In genomic region chr5:173746050-173746449, GRCh38 we compare ENCODE assay signal across 2 cellular contexts.
A peak's percentile ranks its signal among the peaks of the same experiment; 100 is the strongest.
TF ChIP-seq lines count a peak whose summit lies in the region.

No MANE protein-coding gene starts in this region.

TF ChIP-seq in IMR-90, 13 proteins besides CTCF, POLR2A, EP300 and RAD21:
- no peak for TF ChIP-seq BHLHE40 (IDR thresholded peaks at IDR 0.05; ENCODE audit: low read depth, low read length)
- TF ChIP-seq MAFK (IDR thresholded peaks at IDR 0.05; ENCODE audit: low read depth, low read length): peak; percentile 39; the same call in 1 of the 2 replicates
- TF ChIP-seq FOS (IDR thresholded peaks at IDR 0.05; ENCODE audit: low read depth, low read length): peak; percentile 24; the same call in 1 of the 2 replicates
- TF ChIP-seq CHD1 (IDR thresholded peaks at IDR 0.05; ENCODE audit: low read depth, low read length): no peak
- no peak for TF ChIP-seq RCOR1 (IDR thresholded peaks at IDR 0.05; ENCODE audit: insufficient replicate concordance, low read length)
- TF ChIP-seq NFE2L2 (IDR thresholded peaks at IDR 0.05; ENCODE audit: low read depth, low read length): peak; percentile 66
TF ChIP-seq in IMR-90: peak in this region for 3.

TF ChIP-seq in GM12878, 131 proteins besides CTCF, POLR2A, EP300 and RAD21:
- TF ChIP-seq CBX5 (IDR thresholded peaks at IDR 0.05; ENCODE audit: low read depth) (no peak), EZH2 (IDR thresholded peaks at IDR 0.05; ENCODE audit: borderline replicate concordance, control insufficient read depth, low read depth, low read length) (no peak), NRF1 (conservative IDR thresholded peaks at IDR 0.05; ENCODE audit: low read depth, low read length) (no peak), SUPT20H (IDR thresholded peaks at IDR 0.05; ENCODE audit: borderline replicate concordance, control insufficient read depth, low read depth, low read length) (no peak), EGR1 (IDR thresholded peaks at IDR 0.05; ENCODE audit: borderline replicate concordance in 1 of 2, low read depth in 2 of 2, low read length in 2 of 2) (no peak), ESRRA (IDR thresholded peaks at IDR 0.05; ENCODE audit: low read length) (no peak), PRDM15 (CRISPR knock-in tag; IDR thresholded peaks at IDR 0.05) (no peak)
